27 cellular contexts compared by ENCODE assay signal in genomic region chr20:2794866-2795447, GRCh38. TPM values are rescaled to one million over a fixed set of nuclear protein-coding genes. Genes with fewer than 3 reads are reported as not detected.
"Had no signal": no experiment of that assay in that cellular context is flagged by ENCODE, and none has a peak within 500 bp of the region (broad histone marks: within the 10 kb centered on the region; RNA-seq: fewer than 3 reads in every experiment).

No MANE protein-coding gene starts in this region.

- H3K36me3 ChIP-seq: MG63 had no signal

- H3K9me3 ChIP-seq: MG63 had no signal

- ATAC-seq: activated T-helper 17 cell treated with anti-CD3 and anti-CD28 coated beads, Interleukin-2, amount 50 U/mL, for 72 hours; Panc1; Right ventricle myocardium inferior had no signal

- H3K27ac ChIP-seq: SK-N-MC, VCaP had no signal

- H3K4me3 ChIP-seq: MG63, SK-N-MC had no signal

- FAIRE-seq: astrocyte had no signal

- DNase-seq: activated CD4-positive, alpha-beta memory T cell treated with anti-CD3 and anti-CD28 coated beads, Interleukin-2, amount 10 ng/mL, durations not matched to agents 7 days and 5 days; activated CD4-positive, alpha-beta T cell treated with anti-CD3 and anti-CD28 coated beads, Interleukin-2, amount 50 U/mL, for 1 hour; activated CD4-positive, CD25-positive, alpha-beta regulatory T cell; activated gamma-delta T cell; activated naive CD4-positive, alpha-beta T cell treated with anti-CD3 and anti-CD28 coated beads for 36 hours; activated T-cell treated with anti-CD3 and anti-CD28 coated beads for 4 hours; activated T-cell treated with anti-CD3 and anti-CD28 coated beads, Interleukin-2, amount 50 U/mL, for 48 hours; amygdala; KG1; MG63; NCI-H1105; NCI-H1436 treated with DMSO at 0.1 percent for 48 hours; NCI-H187; NCI-H2107; NCI-H2227 treated with DMSO at 0.1 percent for 48 hours; NCI-H510A; NCI-H526 treated with DMSO at 0.1 percent for 48 hours; RPMI8226; T-helper 1 cell had no signal

RNA-seq across cellular contexts. Expression of gene C20orf141, which starts 19.8 kb away (rescaled TPM):
- total RNA-seq: activated CD4-positive, alpha-beta memory T cell treated with anti-CD3 and anti-CD28 coated beads, Interleukin-2, amount 10 ng/mL, durations not matched to agents 7 days and 5 days; activated CD8-positive, alpha-beta memory T cell treated with anti-CD3 and anti-CD28 coated beads for 36 hours; activated naive CD4-positive, alpha-beta T cell treated with anti-CD3 and anti-CD28 coated beads for 36 hours; activated T-helper 17 cell treated with anti-CD3 and anti-CD28 coated beads, Interleukin-2, amount 50 U/mL, for 72 hours; astrocyte; Right ventricle myocardium inferior; T-helper 2 cell treated with Interferon-gamma antibody and Interleukin-4, amounts not matched to agents 100 ng/mL and 5 ng/mL, for 36 hours had no signal

RNA-seq across cellular contexts. Expression of gene TMEM239, which starts 21.2 kb away (rescaled TPM):
- total RNA-seq: activated CD4-positive, alpha-beta memory T cell treated with anti-CD3 and anti-CD28 coated beads, Interleukin-2, amount 10 ng/mL, durations not matched to agents 7 days and 5 days; activated CD8-positive, alpha-beta memory T cell treated with anti-CD3 and anti-CD28 coated beads for 36 hours; activated naive CD4-positive, alpha-beta T cell treated with anti-CD3 and anti-CD28 coated beads for 36 hours; activated T-helper 17 cell treated with anti-CD3 and anti-CD28 coated beads, Interleukin-2, amount 50 U/mL, for 72 hours; astrocyte; Right ventricle myocardium inferior; T-helper 2 cell treated with Interferon-gamma antibody and Interleukin-4, amounts not matched to agents 100 ng/mL and 5 ng/mL, for 36 hours had no signal
